Comparison of ENCODE assay signal across 6 cellular contexts in genomic region chr17:18378614-18379013, GRCh38. TPM values are rescaled to one million over a fixed set of nuclear protein-coding genes. Genes with fewer than 3 reads are reported as not detected.
"Had no signal": no experiment of that assay in that cellular context is flagged by ENCODE, and none has a peak within 500 bp of the region (broad histone marks: within the 10 kb centered on the region; RNA-seq: fewer than 3 reads in every experiment).

No MANE protein-coding gene starts in this region.

RNA-seq across cellular contexts. Expression of gene EVPLL, which starts 1.0 kb away (rescaled TPM):
- total RNA-seq: activated CD4-positive, alpha-beta memory T cell treated with anti-CD3 and anti-CD28 coated beads, Interleukin-2, amount 10 ng/mL, durations not matched to agents 7 days and 5 days; activated CD8-positive, alpha-beta memory T cell treated with anti-CD3 and anti-CD28 coated beads, Interleukin-2, amount 10 ng/mL, durations not matched to agents 7 days and 5 days; SJCRH30; T-helper 1 cell treated with Interleukin-12 subunit alpha and Interleukin-12 subunit beta and Interleukin-4 antibody, amounts not matched to agents 30 ng/mL and 1 ng/mL, for 36 hours; T-helper 2 cell treated with Interferon-gamma antibody and Interleukin-4, amounts not matched to agents 100 ng/mL and 5 ng/mL, for 36 hours had no signal
- polyA plus RNA-seq: IgD-negative memory B cell had no signal
